Comparison of ENCODE assay signal across 14 cellular contexts in the genomic region with DNA sequence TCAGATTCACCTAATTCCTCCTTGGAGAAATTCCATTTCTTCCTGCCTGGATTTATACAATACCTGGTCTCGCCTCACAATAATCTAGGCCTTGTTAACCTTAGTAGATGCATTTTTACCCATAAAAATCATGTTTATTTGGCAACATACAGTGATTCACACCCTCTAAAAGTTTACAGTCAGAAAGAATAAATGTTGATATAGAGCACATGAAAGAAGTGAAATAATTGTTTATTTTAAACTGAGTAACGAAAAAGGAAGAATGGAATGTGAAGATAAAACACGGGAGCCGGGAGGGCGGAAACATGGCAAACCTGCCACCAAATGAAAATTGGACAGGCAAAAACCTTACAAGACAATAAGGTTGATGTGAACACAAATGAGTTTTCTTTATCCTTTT. TPM values are rescaled to one million over a fixed set of nuclear protein-coding genes. Genes with fewer than 3 reads are reported as not detected.
A peak's percentile ranks its signal among the peaks of the same experiment; 100 is the strongest.
DNase-seq lines count a peak whose midpoint lies in the region; ATAC-seq and TF ChIP-seq lines count a peak whose summit lies in the region.
"Had no signal": no experiment of that assay in that cellular context is flagged by ENCODE, and none has a peak within 500 bp of the region (broad histone marks: within the 10 kb centered on the region; RNA-seq: fewer than 3 reads in every experiment).

No MANE protein-coding gene starts in this region.

- no peak overlapping the region for H3K4ac ChIP-seq in IMR-90 (ENCODE audit: low read depth, low read length)

- no peak overlapping the region for H3K23ac ChIP-seq in IMR-90 (ENCODE audit: low read depth, low read length)

- CTCF ChIA-PET in IMR-90 (lab: Yijun Ruan, JAX): no interaction called here

- no peaks in the 10 kb centered on the region for H3K27me3 ChIP-seq in IMR-90 (ENCODE audit: control insufficient read depth, insufficient read depth, low read length)
- H3K27me3 ChIP-seq: BE2C had no signal

- H3K56ac ChIP-seq in IMR-90 (ENCODE audit: extremely low read depth, insufficient read depth, low read length): no peak overlapping the region

- H3K27ac ChIP-seq in IMR-90 (ENCODE audit: insufficient read depth, low read length) (no peak overlapping the region), VCaP (peak overlapping the region; percentile 64)
- H3K27ac ChIP-seq: A549, HL-60 had no signal

- H3K18ac ChIP-seq in IMR-90 (ENCODE audit: low read depth, low read length): no peak overlapping the region

- H2AK5ac ChIP-seq in IMR-90 (ENCODE audit: low read depth, low read length): no peak overlapping the region

- H3K4me2 ChIP-seq in IMR-90 (ENCODE audit: low read depth, low read length): peak overlapping the region; percentile 75; the same call in 1 of the 2 replicates
- H3K4me2 ChIP-seq: A549 had no signal

- no peak for TF ChIP-seq RAD21 in IMR-90 (IDR thresholded peaks at IDR 0.05; ENCODE audit: low read length)

- DNase-seq in IMR-90 (peak; percentile 24), lung microvascular endothelial cell (ENCODE audit: low read depth in 2 of 2) (peak; percentile 18 to 27), germinal center (ENCODE audit: low spot score) (no peak), NCI-H526 (lab: John Stamatoyannopoulos, UW) (no peak), mucosa of gallbladder (ENCODE audit: low spot score) (no peak)
- DNase-seq: BE2C; CD4-positive, alpha-beta memory T cell; DMS79; EL; HCEC 1CT had no signal

- no peak overlapping the region for H4K5ac ChIP-seq in IMR-90 (ENCODE audit: low read depth, low read length)

- H3K9me1 ChIP-seq in IMR-90 (ENCODE audit: insufficient read depth, low read length): no peaks in the 10 kb centered on the region

- H3K14ac ChIP-seq in IMR-90 (replicated peaks; ENCODE audit: low read depth, low read length): no peak overlapping the region

- H2AK9ac ChIP-seq in IMR-90 (replicated peaks; ENCODE audit: low read depth, low read length, poor library complexity): no peak overlapping the region

- H2AFZ ChIP-seq in IMR-90 (replicated peaks; ENCODE audit: low read length, poor library complexity): no peak overlapping the region

- H4K8ac ChIP-seq in IMR-90 (ENCODE audit: low read depth in 2 of 2, low read length in 2 of 2): no peak overlapping the region

- no peak overlapping the region for H4K91ac ChIP-seq in IMR-90 (ENCODE audit: insufficient read depth, low read depth, low read length)

- H2BK15ac ChIP-seq in IMR-90 (ENCODE audit: low read depth, low read length): no peak overlapping the region

- TF ChIP-seq POLR2A in IMR-90 (IDR thresholded peaks at IDR 0.05; ENCODE audit: low read depth, low read length): no peak

- no peaks in the 10 kb centered on the region for H4K20me1 ChIP-seq in IMR-90 (ENCODE audit: insufficient read depth, low read length)

- no TSS peak for BruUV-seq in IMR-90 (replicated peaks; lab: Mats Ljungman, UMichigan)

- H3K9me3 ChIP-seq in IMR-90 (ENCODE audit: control insufficient read depth, insufficient read depth, low read length): no peaks in the 10 kb centered on the region
- H3K9me3 ChIP-seq: A549, BE2C had no signal

- no peak overlapping the region for H2BK20ac ChIP-seq in IMR-90 (ENCODE audit: low read depth, low read length)

- TF ChIP-seq CTCF in IMR-90 (conservative IDR thresholded peaks at IDR 0.05; ENCODE audit: low read depth, low read length): no peak
- no peak for TF ChIP-seq CTCF in VCaP (conservative IDR thresholded peaks at IDR 0.05)

- intact Hi-C loops in IMR-90 (cut with micrococcal nuclease): no loop called here

- no peak overlapping the region for H3K9ac ChIP-seq in IMR-90 (ENCODE audit: low read depth, low read length)

- POLR2A ChIA-PET in IMR-90 (lab: Charles Lee; ENCODE audit: unreplicated experiment): no interaction called here

- WGBS in IMR-90 (ENCODE audit: extremely low coverage in 2 of 2, insufficient read length in 1 of 2), 2 experiments: no CpG with 5 or more reads among the region's 5 CpGs

- H2BK5ac ChIP-seq in IMR-90 (ENCODE audit: low read depth, low read length, poor library complexity, severe bottlenecking): no peak overlapping the region

- H3K36me3 ChIP-seq in IMR-90 (ENCODE audit: control insufficient read depth, insufficient read depth, low read length): no peaks in the 10 kb centered on the region
- H3K36me3 ChIP-seq: BE2C had no signal

- H3K4me3 ChIP-seq in IMR-90 (ENCODE audit: insufficient read depth, low read depth, low read length): no peak overlapping the region
- H3K4me3 ChIP-seq: A549 had no signal

- H2BK120ac ChIP-seq in IMR-90 (ENCODE audit: low read depth, low read length): no peak overlapping the region

- no peaks in the 10 kb centered on the region for H3K79me1 ChIP-seq in IMR-90 (ENCODE audit: low read depth in 1 of 2, low read length in 2 of 2)

- in situ Hi-C loops in IMR-90 (cut with MboI; ENCODE audit: low sequenced_read_pairs): no loop called here

- dilution Hi-C loops in IMR-90 (cut with HindIII; ENCODE audit: low sequenced_read_pairs, unreplicated experiment): no loop called here

- ATAC-seq in IMR-90 (ENCODE audit: low read depth) (peak; percentile 46), GM21737 (IDR thresholded peaks at IDR 0.05; ENCODE audit: unreplicated experiment) (no peak)
- ATAC-seq: A549 had no signal

- H3K4me1 ChIP-seq in IMR-90 (ENCODE audit: control insufficient read depth, insufficient read depth, low read length): peaks cover 2% of the 10 kb centered on the region
- H3K4me1 ChIP-seq: A549, BE2C had no signal

TF ChIP-seq in IMR-90, 13 proteins besides CTCF, POLR2A, EP300 and RAD21:
- TF ChIP-seq BHLHE40 (IDR thresholded peaks at IDR 0.05; ENCODE audit: low read depth, low read length): no peak
- no peak for TF ChIP-seq CHD1 (IDR thresholded peaks at IDR 0.05; ENCODE audit: low read depth, low read length)
- TF ChIP-seq NFE2L2 (IDR thresholded peaks at IDR 0.05; ENCODE audit: low read depth, low read length): no peak
- no peak for TF ChIP-seq MAFK (IDR thresholded peaks at IDR 0.05; ENCODE audit: low read depth, low read length)

RNA-seq across cellular contexts. Expression of gene KCNN2, which starts 28.9 kb away (rescaled TPM):
- total RNA-seq in IMR-90 (2012; rRNA removed) (2.2 and 3.3 TPM in 2 replicates), lung microvascular endothelial cell (1.5 and 2.2 TPM in 2 replicates), mucosa of gallbladder (0.17 TPM)
- polyA plus RNA-seq in IMR-90 (2012; rRNA removed): 7.5 and 8.8 TPM in 2 replicates
- polyA plus RNA-seq in IMR-90 (2012; cell fraction: cytosol; rRNA removed): 4.9 and 5.7 TPM in 2 replicates
- 5.9 and 9.9 TPM in 2 replicates for polyA plus RNA-seq in IMR-90 (2012; cell fraction: nucleus; rRNA removed; ENCODE audit: low replicate concordance)
- total RNA-seq: CD4-positive, alpha-beta memory T cell had no signal
- polyA plus RNA-seq: CD4-positive, alpha-beta memory T cell had no signal

Comparison
In these comparisons a context has a peak if more than half of its experiments do, and no peak if none do; other contexts are left out.
1. DNase-seq: peak in IMR-90 (single experiment) and lung microvascular endothelial cell (2 of 2); none in germinal center (single experiment), NCI-H526 (0 of 2) and mucosa of gallbladder (single experiment).